ENCODE assay signal across 13 cellular contexts in the genomic region with DNA sequence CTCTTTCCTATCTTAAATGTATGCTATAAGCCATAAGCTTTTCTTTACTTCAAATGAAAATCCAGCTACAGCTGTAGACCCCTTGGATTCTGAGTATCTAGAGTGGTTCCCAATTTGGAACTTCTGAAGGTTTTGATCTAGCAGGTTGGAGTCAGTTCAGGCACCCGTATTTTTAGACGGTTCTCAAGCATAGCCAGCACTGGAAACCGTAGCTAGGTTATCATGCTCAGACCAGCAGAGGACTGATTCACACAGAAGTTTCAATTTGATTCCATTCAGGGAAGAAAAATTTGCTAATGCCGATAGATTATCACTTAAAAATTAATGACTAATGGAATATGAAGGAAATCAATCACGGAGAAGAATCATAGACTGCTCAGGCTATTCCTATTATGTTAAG. TPM values are rescaled to one million over a fixed set of nuclear protein-coding genes. Genes with fewer than 3 reads are reported as not detected.
A peak's percentile ranks its signal among the peaks of the same experiment; 100 is the strongest.
DNase-seq lines count a peak whose midpoint lies in the region; ATAC-seq and TF ChIP-seq lines count a peak whose summit lies in the region.
"Had no signal": no experiment of that assay in that cellular context is flagged by ENCODE, and none has a peak within 500 bp of the region (broad histone marks: within the 10 kb centered on the region; RNA-seq: fewer than 3 reads in every experiment).

No MANE protein-coding gene starts in this region.

- no peaks in the 10 kb centered on the region for H3K27me3 ChIP-seq in heart left ventricle
- no peaks in the 10 kb centered on the region for H3K27me3 ChIP-seq in right atrium auricular region
- H3K27me3 ChIP-seq in HUES6 (ENCODE audit: control insufficient read depth, insufficient read depth, low read length) = no peaks in the 10 kb centered on the region
- H3K27me3 ChIP-seq: BLaER1 treated with 17β-estradiol and CSF1 and Interleukin-3, amounts not matched to agents 10 nM and 100 nM had no signal

- H3K27ac ChIP-seq in heart left ventricle = no peak overlapping the region
- no peak overlapping the region for H3K27ac ChIP-seq in right atrium auricular region
- 0 out of 2 replicates have a peak overlapping the region, but pooled peaks have one; percentile 9 for H3K27ac ChIP-seq in HUES6 (ENCODE audit: low read depth, low read length)
- H3K27ac ChIP-seq: BLaER1 treated with 17β-estradiol and CSF1 and Interleukin-3, amounts not matched to agents 10 nM and 100 nM; GM23248 had no signal

- H3K9me3 ChIP-seq in heart left ventricle = no peaks in the 10 kb centered on the region
- no peaks in the 10 kb centered on the region for H3K9me3 ChIP-seq in right atrium auricular region
- peaks cover 6% of the 10 kb centered on the region; the same call in 1 of the 2 replicates for H3K9me3 ChIP-seq in HUES6 (ENCODE audit: control insufficient read depth, insufficient read depth, low read depth, low read length)

- peaks cover 31% of the 10 kb centered on the region for H3K36me3 Mint-ChIP-seq in WTC11

- intact Hi-C loops in heart left ventricle (cut with DNase I) = loop anchor here in 7 of 10 donors (2.0 to 10.0 kb wide), 8 partner anchors 43 to 421 kb away; a partner anchor contains a TSS

- H3K36me3 ChIP-seq in heart left ventricle (no peaks in the 10 kb centered on the region), right atrium auricular region (no peaks in the 10 kb centered on the region), HUES6 (ENCODE audit: control insufficient read depth, insufficient read depth, low read length) (peaks cover 29% of the 10 kb centered on the region)

- peak in 2 of 4 donors; percentile 25 to 27 for ATAC-seq in heart left ventricle
- ATAC-seq in WTC11 = no peak

- 60 to 80% (median 71%) methylated on average over 5 of the region's 5 CpGs for WGBS in heart left ventricle, 4 donors

- peak overlapping the region; percentile 75 for H3K27ac Mint-ChIP-seq in WTC11
- H3K27ac Mint-ChIP-seq: B cell; CD8-positive, alpha-beta T cell had no signal

- peaks cover 0 to 3% (median 0%) of the 10 kb centered on the region in 12 donors for H3K4me1 ChIP-seq in heart left ventricle
- no peaks in the 10 kb centered on the region for H3K4me1 ChIP-seq in right atrium auricular region
- peaks cover 15% of the 10 kb centered on the region for H3K4me1 ChIP-seq in HUES6 (ENCODE audit: control insufficient read depth, insufficient read depth, low read length)

- POLR2A ChIA-PET in WTC11 (lab: Charles Lee) = interaction anchor here (2.3 to 2.6 kb wide), 2 partner anchors 11 to 12 kb away, joined by 11 to 23 read pairs; a partner anchor contains a TSS

- no peak overlapping the region; the same call in 1 of the 2 replicates for H3K4me3 Mint-ChIP-seq in WTC11
- H3K4me3 Mint-ChIP-seq: B cell; CD8-positive, alpha-beta T cell had no signal

- H3K4me1 Mint-ChIP-seq in WTC11 = peaks cover 37% of the 10 kb centered on the region

- DNase-seq in heart left ventricle (no peak), right atrium auricular region (ENCODE audit: low spot score) (no peak), WTC11 (ENCODE audit: low spot score) (no peak), activated T-cell treated with anti-CD3 and anti-CD28 coated beads for 4 hours (no peak)
- DNase-seq in NK-92 treated with Interleukin-12 subunit alpha and Interleukin-12 subunit beta, amount 100 ng/mL, for 24 hours (lab: John Stamatoyannopoulos, UW) = no peak
- DNase-seq: DMS79 treated with DMSO at 0.1 percent for 48 hours, HCEC 1CT had no signal

- TF ChIP-seq POLR2A in heart left ventricle (IDR thresholded peaks at IDR 0.05) = no peak

- TF ChIP-seq CTCF in heart left ventricle (IDR thresholded peaks at IDR 0.05) = no peak
- TF ChIP-seq CTCF in right atrium auricular region (IDR thresholded peaks at IDR 0.05) = no peak
- TF ChIP-seq CTCF in WTC11 (IDR thresholded peaks at IDR 0.05) = no peak

- no peak overlapping the region for H3K9ac ChIP-seq in HUES6 (ENCODE audit: low read length)
- H3K9ac ChIP-seq: BLaER1 treated with 17β-estradiol and CSF1 and Interleukin-3, amounts not matched to agents 10 nM and 100 nM; GM23248 had no signal

- no peaks in the 10 kb centered on the region for H3K27me3 Mint-ChIP-seq in WTC11 (ENCODE audit: low read depth)
- H3K27me3 Mint-ChIP-seq: B cell had no signal

- peaks cover 20% of the 10 kb centered on the region for H3K9me3 Mint-ChIP-seq in WTC11

- CTCF ChIA-PET in WTC11 (lab: Charles Lee) = interaction anchor here (0.8 to 2.7 kb wide), 2 partner anchors 14 to 37 kb away, joined by 3 to 9 read pairs; a partner anchor contains a TSS

- H3K4me3 ChIP-seq in heart left ventricle (peak overlapping the region in 7 of 12 donors; percentile 0 to 39 (median 30)), right atrium auricular region (peak overlapping the region in 1 of 2 donors; percentile 18), HUES6 (ENCODE audit: low read depth, low read length) (no peak overlapping the region)
- H3K4me3 ChIP-seq: BLaER1 treated with 17β-estradiol and CSF1 and Interleukin-3, amounts not matched to agents 10 nM and 100 nM; GM12878; GM23248 had no signal

TF ChIP-seq in WTC11, 78 proteins besides CTCF, POLR2A, EP300 and RAD21 (continues in another document):
- TF ChIP-seq, protein P1, sequence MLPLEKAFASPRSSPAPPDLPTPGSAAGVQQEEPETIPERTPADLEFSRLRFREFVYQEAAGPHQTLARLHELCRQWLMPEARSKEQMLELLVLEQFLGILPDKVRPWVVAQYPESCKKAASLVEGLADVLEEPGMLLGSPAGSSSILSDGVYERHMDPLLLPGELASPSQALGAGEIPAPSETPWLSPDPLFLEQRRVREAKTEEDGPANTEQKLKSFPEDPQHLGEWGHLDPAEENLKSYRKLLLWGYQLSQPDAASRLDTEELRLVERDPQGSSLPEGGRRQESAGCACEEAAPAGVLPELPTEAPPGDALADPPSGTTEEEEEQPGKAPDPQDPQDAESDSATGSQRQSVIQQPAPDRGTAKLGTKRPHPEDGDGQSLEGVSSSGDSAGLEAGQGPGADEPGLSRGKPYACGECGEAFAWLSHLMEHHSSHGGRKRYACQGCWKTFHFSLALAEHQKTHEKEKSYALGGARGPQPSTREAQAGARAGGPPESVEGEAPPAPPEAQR (CRISPR knock-in tag; IDR thresholded peaks at IDR 0.05) = no peak
- TF ChIP-seq, protein P2, sequence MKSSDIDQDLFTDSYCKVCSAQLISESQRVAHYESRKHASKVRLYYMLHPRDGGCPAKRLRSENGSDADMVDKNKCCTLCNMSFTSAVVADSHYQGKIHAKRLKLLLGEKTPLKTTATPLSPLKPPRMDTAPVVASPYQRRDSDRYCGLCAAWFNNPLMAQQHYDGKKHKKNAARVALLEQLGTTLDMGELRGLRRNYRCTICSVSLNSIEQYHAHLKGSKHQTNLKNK (CRISPR knock-in tag; IDR thresholded peaks at IDR 0.05) = no peak
- TF ChIP-seq OVOL2 (CRISPR knock-in tag; IDR thresholded peaks at IDR 0.05; ENCODE audit: borderline replicate concordance) (no peak), NFATC4 (CRISPR knock-in tag; IDR thresholded peaks at IDR 0.05) (no peak), ZNF121 (CRISPR knock-in tag; IDR thresholded peaks at IDR 0.05) (no peak), CBFB (CRISPR knock-in tag; IDR thresholded peaks at IDR 0.05; ENCODE audit: low read depth) (no peak), ESRRA (CRISPR knock-in tag; IDR thresholded peaks at IDR 0.05; ENCODE audit: borderline replicate concordance) (no peak)
- TF ChIP-seq, protein P3, sequence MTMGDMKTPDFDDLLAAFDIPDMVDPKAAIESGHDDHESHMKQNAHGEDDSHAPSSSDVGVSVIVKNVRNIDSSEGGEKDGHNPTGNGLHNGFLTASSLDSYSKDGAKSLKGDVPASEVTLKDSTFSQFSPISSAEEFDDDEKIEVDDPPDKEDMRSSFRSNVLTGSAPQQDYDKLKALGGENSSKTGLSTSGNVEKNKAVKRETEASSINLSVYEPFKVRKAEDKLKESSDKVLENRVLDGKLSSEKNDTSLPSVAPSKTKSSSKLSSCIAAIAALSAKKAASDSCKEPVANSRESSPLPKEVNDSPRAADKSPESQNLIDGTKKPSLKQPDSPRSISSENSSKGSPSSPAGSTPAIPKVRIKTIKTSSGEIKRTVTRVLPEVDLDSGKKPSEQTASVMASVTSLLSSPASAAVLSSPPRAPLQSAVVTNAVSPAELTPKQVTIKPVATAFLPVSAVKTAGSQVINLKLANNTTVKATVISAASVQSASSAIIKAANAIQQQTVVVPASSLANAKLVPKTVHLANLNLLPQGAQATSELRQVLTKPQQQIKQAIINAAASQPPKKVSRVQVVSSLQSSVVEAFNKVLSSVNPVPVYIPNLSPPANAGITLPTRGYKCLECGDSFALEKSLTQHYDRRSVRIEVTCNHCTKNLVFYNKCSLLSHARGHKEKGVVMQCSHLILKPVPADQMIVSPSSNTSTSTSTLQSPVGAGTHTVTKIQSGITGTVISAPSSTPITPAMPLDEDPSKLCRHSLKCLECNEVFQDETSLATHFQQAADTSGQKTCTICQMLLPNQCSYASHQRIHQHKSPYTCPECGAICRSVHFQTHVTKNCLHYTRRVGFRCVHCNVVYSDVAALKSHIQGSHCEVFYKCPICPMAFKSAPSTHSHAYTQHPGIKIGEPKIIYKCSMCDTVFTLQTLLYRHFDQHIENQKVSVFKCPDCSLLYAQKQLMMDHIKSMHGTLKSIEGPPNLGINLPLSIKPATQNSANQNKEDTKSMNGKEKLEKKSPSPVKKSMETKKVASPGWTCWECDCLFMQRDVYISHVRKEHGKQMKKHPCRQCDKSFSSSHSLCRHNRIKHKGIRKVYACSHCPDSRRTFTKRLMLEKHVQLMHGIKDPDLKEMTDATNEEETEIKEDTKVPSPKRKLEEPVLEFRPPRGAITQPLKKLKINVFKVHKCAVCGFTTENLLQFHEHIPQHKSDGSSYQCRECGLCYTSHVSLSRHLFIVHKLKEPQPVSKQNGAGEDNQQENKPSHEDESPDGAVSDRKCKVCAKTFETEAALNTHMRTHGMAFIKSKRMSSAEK (CRISPR knock-in tag; IDR thresholded peaks at IDR 0.05; ENCODE audit: borderline replicate concordance) = no peak

RNA-seq across cellular contexts. Expression of a gene that starts 11.2 kb away (rescaled TPM):
- total RNA-seq in heart left ventricle (1 to 10 TPM; 2.1 to 6.5 (median 3.7) TPM), right atrium auricular region (1 to 10 TPM; 1.9 TPM), WTC11 (2021) (83.4 to 91.0 TPM (median 89.0 TPM) in 3 replicates)
- polyA plus RNA-seq in heart left ventricle = 1 to 10 TPM in 1 of 2 donors, under 1 TPM in 1; 0.65 to 5.1 TPM

RNA-seq across cellular contexts. Expression of a gene that starts 11.9 kb away (rescaled TPM):
- total RNA-seq in heart left ventricle = 10 to 100 TPM; 11.8 to 32.2 (median 26.5) TPM
- polyA plus RNA-seq in heart left ventricle = 10 to 100 TPM; 20.4 to 55.5 TPM
- total RNA-seq in right atrium auricular region = 10 to 100 TPM; 13.5 to 15.7 TPM
- 412 to 435 TPM (median 421 TPM) in 3 replicates for total RNA-seq in WTC11 (2021)

RNA-seq across cellular contexts. Expression of a gene that starts 36.9 kb away (rescaled TPM):
- total RNA-seq in heart left ventricle (10 to 100 TPM in 1 of 9 donors, 1 to 10 TPM in 8; 3.1 to 11.7 (median 5.3) TPM), right atrium auricular region (1 to 10 TPM; 4.8 to 5.4 TPM), WTC11 (2021) (12.6 to 15.6 TPM (median 14.6 TPM) in 3 replicates)
- 1 to 10 TPM; 2.4 to 3.1 TPM for polyA plus RNA-seq in heart left ventricle

RNA-seq across cellular contexts. Expression of a gene that starts 43.2 kb away (rescaled TPM):
- total RNA-seq in heart left ventricle (10 to 100 TPM; 35.1 to 66.8 (median 41.7) TPM), right atrium auricular region (10 to 100 TPM; 22.1 to 46.3 TPM), WTC11 (2021) (113 to 138 TPM (median 116 TPM) in 3 replicates)
- 10 to 100 TPM; 14.1 to 49.9 TPM for polyA plus RNA-seq in heart left ventricle

Comparison
In these comparisons a context has a peak if more than half of its experiments do, and no peak if none do; other contexts are left out.
1. RNA of a gene that starts 11.2 kb away (total RNA-seq): 83.4 to 91.0 TPM in WTC11; 2.1 to 6.5 TPM in heart left ventricle and 1.9 TPM in right atrium auricular region; every median in the first group is over 10 times any median in the second.
2. RNA of a gene that starts 11.9 kb away (total RNA-seq): 412 to 435 TPM in WTC11; 11.8 to 32.2 TPM in heart left ventricle and 13.5 to 15.7 TPM in right atrium auricular region; every median in the first group is over 10 times any median in the second.